ENCODE assay signal across 1 cellular context in the genomic region with DNA sequence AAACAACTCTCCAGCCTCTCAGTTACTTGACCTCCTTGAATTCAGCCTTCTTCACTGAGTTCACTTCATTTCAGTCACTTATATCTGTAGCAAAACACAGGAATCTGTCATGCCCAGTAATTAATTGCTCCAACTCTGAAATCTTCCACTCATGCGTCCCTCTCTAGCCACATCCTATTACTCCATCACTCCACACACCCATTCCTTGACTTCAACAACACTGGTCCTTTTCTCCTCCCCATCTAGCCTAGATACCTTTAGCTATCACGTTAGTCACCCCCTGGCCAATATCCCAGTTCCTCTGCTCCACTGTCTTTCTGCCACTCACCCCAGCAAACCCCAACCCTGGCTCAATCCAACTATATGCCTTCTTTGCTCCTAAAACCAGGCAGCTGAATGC.
TF ChIP-seq lines count a peak whose summit lies in the region.

No MANE protein-coding gene starts in this region.

TF ChIP-seq in WTC11, 78 proteins besides CTCF, POLR2A, EP300 and RAD21 (continued from another document):
- TF ChIP-seq MXD4 (CRISPR knock-in tag; IDR thresholded peaks at IDR 0.05; ENCODE audit: borderline replicate concordance) (no peak), AFF4 (CRISPR knock-in tag; IDR thresholded peaks at IDR 0.05; ENCODE audit: borderline replicate concordance) (no peak), NFYB (CRISPR knock-in tag; conservative IDR thresholded peaks at IDR 0.05; ENCODE audit: low read depth) (no peak), ZNF317 (CRISPR knock-in tag; IDR thresholded peaks at IDR 0.05; ENCODE audit: borderline replicate concordance, low read depth) (no peak), ZNF423 (CRISPR knock-in tag; IDR thresholded peaks at IDR 0.05) (no peak), CDX4 (CRISPR knock-in tag; IDR thresholded peaks at IDR 0.05; ENCODE audit: borderline replicate concordance) (no peak), E2F4 (CRISPR knock-in tag; IDR thresholded peaks at IDR 0.05; ENCODE audit: borderline replicate concordance, low read depth) (no peak), GABPB1 (CRISPR knock-in tag; IDR thresholded peaks at IDR 0.05) (no peak), ESRRA (CRISPR knock-in tag; IDR thresholded peaks at IDR 0.05; ENCODE audit: borderline replicate concordance) (no peak)
